Comparison of ENCODE assay signal across 31 cellular contexts in genomic region chr4:144663852-144664488, GRCh38. TPM values are rescaled to one million over a fixed set of nuclear protein-coding genes. Genes with fewer than 3 reads are reported as not detected.
"Had no signal": no experiment of that assay in that cellular context is flagged by ENCODE, and none has a peak within 500 bp of the region (broad histone marks: within the 10 kb centered on the region; RNA-seq: fewer than 3 reads in every experiment).

No MANE protein-coding gene starts in this region.

- H3K27ac Mint-ChIP-seq: activated CD8-positive, alpha-beta memory T cell treated with anti-CD3 and anti-CD28 coated beads, Interleukin-2, amount 10 ng/mL, durations not matched to agents 7 days and 5 days; activated CD8-positive, alpha-beta T cell treated with anti-CD3 and anti-CD28 coated beads for 36 hours; activated naive CD4-positive, alpha-beta T cell treated with anti-CD3 and anti-CD28 coated beads, Interleukin-2, amount 50 U/mL, for 72 hours; activated T-cell treated with anti-CD3 and anti-CD28 coated beads, Interleukin-2, amount 50 U/mL, for 72 hours; effector memory CD8-positive, alpha-beta T cell; nephron; T-helper 17 cell had no signal

- H3K36me3 Mint-ChIP-seq: activated CD8-positive, alpha-beta memory T cell treated with anti-CD3 and anti-CD28 coated beads, Interleukin-2, amount 10 ng/mL, durations not matched to agents 7 days and 5 days; activated naive CD4-positive, alpha-beta T cell treated with anti-CD3 and anti-CD28 coated beads, Interleukin-2, amount 50 U/mL, for 72 hours had no signal

- H3K27ac ChIP-seq: adrenal gland, body of pancreas, left lung, neutrophil, skin epidermis, thyroid gland, upper lobe of left lung, vagina, WERI-Rb-1 had no signal

- ATAC-seq: activated CD4-positive, CD25-positive, alpha-beta regulatory T cell treated with anti-CD3 and anti-CD28 coated beads, Interleukin-2, amount 50 U/mL, for 24 hours; activated CD8-positive, alpha-beta memory T cell treated with anti-CD3 and anti-CD28 coated beads, Interleukin-2, amount 10 ng/mL, durations not matched to agents 7 days and 5 days; activated CD8-positive, alpha-beta T cell treated with anti-CD3 and anti-CD28 coated beads for 36 hours; activated naive CD4-positive, alpha-beta T cell treated with anti-CD3 and anti-CD28 coated beads, Interleukin-2, amount 50 U/mL, for 72 hours; activated T-cell treated with anti-CD3 and anti-CD28 coated beads, Interleukin-2, amount 50 U/mL, for 72 hours; body of pancreas; effector memory CD8-positive, alpha-beta T cell; left lung; sciatic nerve; stimulated activated naive CD8-positive, alpha-beta T cell treated with anti-CD3 and anti-CD28 coated beads, Interleukin-15, Interleukin-2, amounts not matched to agents 100 U/mL and 50 U/mL, for 24 hours; T-helper 17 cell had no signal

- H3K36me3 ChIP-seq: adrenal gland, left lung, neutrophil, thyroid gland, upper lobe of left lung, vagina, WERI-Rb-1 had no signal

- H3K27me3 ChIP-seq: adrenal gland, body of pancreas, left lung, neutrophil, thyroid gland, upper lobe of left lung, vagina had no signal

- H3K4me3 Mint-ChIP-seq: activated CD8-positive, alpha-beta memory T cell treated with anti-CD3 and anti-CD28 coated beads, Interleukin-2, amount 10 ng/mL, durations not matched to agents 7 days and 5 days; activated CD8-positive, alpha-beta T cell treated with anti-CD3 and anti-CD28 coated beads for 36 hours; activated T-cell treated with anti-CD3 and anti-CD28 coated beads, Interleukin-2, amount 50 U/mL, for 72 hours; effector memory CD8-positive, alpha-beta T cell; nephron; T-helper 17 cell had no signal

- H3K4me3 ChIP-seq: adrenal gland, body of pancreas, left lung, lung, skin epidermis, thyroid gland, upper lobe of left lung, vagina had no signal

- H3K4me1 Mint-ChIP-seq: activated CD8-positive, alpha-beta memory T cell treated with anti-CD3 and anti-CD28 coated beads, Interleukin-2, amount 10 ng/mL, durations not matched to agents 7 days and 5 days; nephron; T-helper 17 cell had no signal

- H3K4me1 ChIP-seq: adrenal gland, body of pancreas, left lung, thyroid gland, upper lobe of left lung, vagina had no signal

- H3K9me3 ChIP-seq: adrenal gland, body of pancreas, left lung, neutrophil, thyroid gland, upper lobe of left lung, vagina had no signal

- H3K9me3 Mint-ChIP-seq: activated CD8-positive, alpha-beta T cell treated with anti-CD3 and anti-CD28 coated beads for 36 hours; activated naive CD4-positive, alpha-beta T cell treated with anti-CD3 and anti-CD28 coated beads, Interleukin-2, amount 50 U/mL, for 72 hours; activated T-cell treated with anti-CD3 and anti-CD28 coated beads, Interleukin-2, amount 50 U/mL, for 72 hours; nephron had no signal

- H3K27me3 Mint-ChIP-seq: activated CD8-positive, alpha-beta memory T cell treated with anti-CD3 and anti-CD28 coated beads, Interleukin-2, amount 10 ng/mL, durations not matched to agents 7 days and 5 days; effector memory CD8-positive, alpha-beta T cell had no signal

- DNase-seq: activated CD4-positive, alpha-beta T cell treated with anti-CD3 and anti-CD28 coated beads, Interleukin-2, amount 50 U/mL, for 1 hour; activated CD8-positive, alpha-beta memory T cell treated with anti-CD3 and anti-CD28 coated beads, Interleukin-2, amount 10 ng/mL, durations not matched to agents 7 days and 5 days; activated CD8-positive, alpha-beta T cell treated with anti-CD3 and anti-CD28 coated beads for 36 hours; activated naive CD4-positive, alpha-beta T cell; activated T-cell treated with anti-CD3 and anti-CD28 coated beads, Interleukin-2, amount 50 U/mL, for 72 hours; adrenal gland; aorta; body of pancreas; cerebellar nuclear complex; cortex of kidney; effector memory CD8-positive, alpha-beta T cell; foreskin fibroblast; left lung; stimulated activated CD4-positive, alpha-beta T cell treated with anti-CD3 and anti-CD28 coated beads, Interleukin-12 subunit alpha, Interleukin-12 subunit beta, amount 100 ng/mL, for 4 hours; stimulated activated CD4-positive, alpha-beta T cell treated with anti-CD3 and anti-CD28 coated beads, Interleukin-4, amount 100 ng/mL, for 1 hour; stimulated activated naive CD8-positive, alpha-beta T cell treated with anti-CD3 and anti-CD28 coated beads, Interleukin-15, Interleukin-2, amounts not matched to agents 100 U/mL and 50 U/mL, for 24 hours; SW 1271; T-helper 17 cell; T1000; thyroid gland; upper lobe of left lung; WERI-Rb-1 had no signal

RNA-seq across cellular contexts. Expression of gene HHIP, which starts 18.0 kb away (rescaled TPM):
- total RNA-seq: activated CD8-positive, alpha-beta memory T cell treated with anti-CD3 and anti-CD28 coated beads, Interleukin-2, amount 10 ng/mL, durations not matched to agents 7 days and 5 days; activated CD8-positive, alpha-beta T cell treated with anti-CD3 and anti-CD28 coated beads for 36 hours; activated naive CD4-positive, alpha-beta T cell treated with anti-CD3 and anti-CD28 coated beads, Interleukin-2, amount 50 U/mL, for 72 hours; T-helper 17 cell had no signal
- polyA plus RNA-seq: esophagus had no signal
